Comparison of ENCODE assay signal across 23 cellular contexts in genomic region chr15:56856934-56857333, GRCh38.
"Had no signal": no experiment of that assay in that cellular context is flagged by ENCODE, and none has a peak within 500 bp of the region (broad histone marks: within the 10 kb centered on the region; RNA-seq: fewer than 3 reads in every experiment).

No MANE protein-coding gene starts in this region.

- H3K4me2 ChIP-seq: hepatocyte, neural progenitor cell had no signal

- H3K27me3 ChIP-seq: foreskin keratinocyte, hepatocyte, neural progenitor cell, ovary, right atrium auricular region, sigmoid colon, testis, tibial nerve had no signal

- H3K27ac ChIP-seq: foreskin keratinocyte, hepatocyte, left ventricle myocardium inferior, lower lobe of right lung, neural progenitor cell, ovary, right atrium auricular region, sigmoid colon, skin epidermis, testis, tibial nerve had no signal

- H3K4me1 ChIP-seq: foreskin keratinocyte, left ventricle myocardium inferior, lower lobe of right lung, neural progenitor cell, right atrium auricular region, sigmoid colon, testis, tibial nerve had no signal

- H3K9me3 ChIP-seq: left ventricle myocardium inferior, lower lobe of right lung, ovary, right atrium auricular region, sigmoid colon, testis, tibial nerve had no signal

- DNase-seq: effector CD4-positive, alpha-beta T cell; endodermal cell; erythroblast; foreskin keratinocyte; head of caudate nucleus; kidney; left cardiac atrium; left ventricle myocardium inferior; lower lobe of right lung; nucleus accumbens; ovary; sigmoid colon; stimulated activated CD4-positive, alpha-beta T cell treated with anti-CD3 and anti-CD28 coated beads, Interleukin-2, amount 100 ng/mL, for 24 hours; stimulated activated CD4-positive, alpha-beta T cell treated with anti-CD3 and anti-CD28 coated beads, Interleukin-4, amount 100 ng/mL, for 4 hours; stimulated activated naive B cell treated with anti-CD40 and anti-IgM and Interleukin-4, amounts not matched to agents 10 μg/mL and 1 μg/mL and 100 μg/mL, for 72 hours; stimulated activated naive CD8-positive, alpha-beta T cell treated with anti-CD3 and anti-CD28 coated beads, Interleukin-15, amount 100 ng/mL, for 72 hours; testis had no signal

- H3K9ac ChIP-seq: neural progenitor cell had no signal

- H3K79me2 ChIP-seq: hepatocyte had no signal

- ATAC-seq: foreskin keratinocyte; left cardiac atrium; lower lobe of right lung; natural killer cell treated with Interleukin-12 subunit alpha and Interleukin-12 subunit beta and Interleukin-15 and Interleukin-18, amount 100 ng/mL, for 72 hours; stimulated activated naive B cell treated with anti-CD40 and anti-IgM and Interleukin-4, amounts not matched to agents 10 μg/mL and 1 μg/mL and 100 μg/mL, for 72 hours; stimulated activated naive CD8-positive, alpha-beta T cell treated with anti-CD3 and anti-CD28 coated beads, Interleukin-15, amount 100 ng/mL, for 72 hours had no signal

- H3K36me3 ChIP-seq: lower lobe of right lung, neural progenitor cell, ovary, right atrium auricular region, sigmoid colon had no signal

- H2AFZ ChIP-seq: hepatocyte, neural progenitor cell had no signal

- H3K4me3 ChIP-seq: hepatocyte, left ventricle myocardium inferior, lower lobe of right lung, neural progenitor cell, ovary, right atrium auricular region, sigmoid colon, skin epidermis, testis, tibial nerve had no signal
